17 cellular contexts compared by ENCODE assay signal in genomic region chr7:15765753-15766152, GRCh38.
"Had no signal": no experiment of that assay in that cellular context is flagged by ENCODE, and none has a peak within 500 bp of the region (broad histone marks: within the 10 kb centered on the region; RNA-seq: fewer than 3 reads in every experiment).

No MANE protein-coding gene starts in this region.

- H3K27ac ChIP-seq: body of pancreas, right lobe of liver, upper lobe of right lung had no signal

- H3K36me3 Mint-ChIP-seq: natural killer cell; stimulated activated effector memory CD8-positive, alpha-beta T cell treated with anti-CD3 and anti-CD28 coated beads, Interleukin-12 subunit alpha, Interleukin-12 subunit beta, amount 100 ng/mL, for 72 hours had no signal

- H3K36me3 ChIP-seq: right lobe of liver, upper lobe of right lung had no signal

- H3K9me3 Mint-ChIP-seq: endodermal cell had no signal

- H3K4me3 Mint-ChIP-seq: activated CD4-positive, alpha-beta T cell treated with anti-CD3 and anti-CD28 coated beads, Interleukin-2, amount 10 ng/mL, durations not matched to agents 7 days and 5 days; activated CD8-positive, alpha-beta T cell treated with anti-CD3 and anti-CD28 coated beads, Interleukin-2, amount 10 ng/mL, durations not matched to agents 7 days and 5 days; activated naive CD4-positive, alpha-beta T cell treated with anti-CD3 and anti-CD28 coated beads for 36 hours; activated T-cell treated with anti-CD3 and anti-CD28 coated beads, Interleukin-2, amount 50 U/mL, for 4 hours; endodermal cell; natural killer cell; stimulated activated effector memory CD8-positive, alpha-beta T cell treated with anti-CD3 and anti-CD28 coated beads, Interleukin-12 subunit alpha, Interleukin-12 subunit beta, amount 100 ng/mL, for 72 hours had no signal

- H3K4me3 ChIP-seq: body of pancreas, right lobe of liver, upper lobe of right lung had no signal

- H3K4me1 ChIP-seq: body of pancreas, right lobe of liver, upper lobe of right lung had no signal

- H3K27ac Mint-ChIP-seq: activated CD4-positive, alpha-beta T cell treated with anti-CD3 and anti-CD28 coated beads, Interleukin-2, amount 10 ng/mL, durations not matched to agents 7 days and 5 days; activated CD8-positive, alpha-beta T cell treated with anti-CD3 and anti-CD28 coated beads, Interleukin-2, amount 10 ng/mL, durations not matched to agents 7 days and 5 days; activated naive CD4-positive, alpha-beta T cell treated with anti-CD3 and anti-CD28 coated beads for 36 hours; endodermal cell; natural killer cell; stimulated activated effector memory CD8-positive, alpha-beta T cell treated with anti-CD3 and anti-CD28 coated beads, Interleukin-12 subunit alpha, Interleukin-12 subunit beta, amount 100 ng/mL, for 72 hours had no signal

- H3K9me3 ChIP-seq: body of pancreas, right lobe of liver, upper lobe of right lung had no signal

- H3K27me3 ChIP-seq: body of pancreas, right lobe of liver, upper lobe of right lung had no signal

- H3K4me1 Mint-ChIP-seq: activated CD4-positive, alpha-beta T cell treated with anti-CD3 and anti-CD28 coated beads, Interleukin-2, amount 10 ng/mL, durations not matched to agents 7 days and 5 days; natural killer cell; stimulated activated effector memory CD8-positive, alpha-beta T cell treated with anti-CD3 and anti-CD28 coated beads, Interleukin-12 subunit alpha, Interleukin-12 subunit beta, amount 100 ng/mL, for 72 hours had no signal

- H3K27me3 Mint-ChIP-seq: activated CD4-positive, alpha-beta T cell treated with anti-CD3 and anti-CD28 coated beads, Interleukin-2, amount 10 ng/mL, durations not matched to agents 7 days and 5 days had no signal

- DNase-seq: activated CD4-positive, alpha-beta T cell treated with anti-CD3 and anti-CD28 coated beads, Interleukin-2, amount 10 ng/mL, durations not matched to agents 7 days and 5 days; activated CD8-positive, alpha-beta memory T cell treated with anti-CD3 and anti-CD28 coated beads, Interleukin-2, amount 50 U/mL, for 4 hours; activated CD8-positive, alpha-beta T cell treated with anti-CD3 and anti-CD28 coated beads, Interleukin-2, amount 10 ng/mL, durations not matched to agents 7 days and 5 days; activated naive CD4-positive, alpha-beta T cell treated with anti-CD3 and anti-CD28 coated beads for 36 hours; activated T-cell treated with anti-CD3 and anti-CD28 coated beads, Interleukin-2, amount 50 U/mL, for 4 hours; body of pancreas; endodermal cell; hypothalamus; kidney; natural killer cell; occipital lobe; right lobe of liver; stimulated activated CD4-positive, alpha-beta T cell treated with anti-CD3 and anti-CD28 coated beads, Interleukin-4, amount 100 ng/mL, for 24 hours; T-helper 1 cell; T-helper 9 cell; upper lobe of right lung had no signal

- ATAC-seq: activated CD8-positive, alpha-beta T cell treated with anti-CD3 and anti-CD28 coated beads, Interleukin-2, amount 10 ng/mL, durations not matched to agents 7 days and 5 days; activated T-cell treated with anti-CD3 and anti-CD28 coated beads, Interleukin-2, amount 50 U/mL, for 4 hours; natural killer cell; stimulated activated effector memory CD8-positive, alpha-beta T cell treated with anti-CD3 and anti-CD28 coated beads, Interleukin-12 subunit alpha, Interleukin-12 subunit beta, amount 100 ng/mL, for 72 hours; upper lobe of right lung had no signal
